ENCODE assay signal across 16 cellular contexts in the genomic region with DNA sequence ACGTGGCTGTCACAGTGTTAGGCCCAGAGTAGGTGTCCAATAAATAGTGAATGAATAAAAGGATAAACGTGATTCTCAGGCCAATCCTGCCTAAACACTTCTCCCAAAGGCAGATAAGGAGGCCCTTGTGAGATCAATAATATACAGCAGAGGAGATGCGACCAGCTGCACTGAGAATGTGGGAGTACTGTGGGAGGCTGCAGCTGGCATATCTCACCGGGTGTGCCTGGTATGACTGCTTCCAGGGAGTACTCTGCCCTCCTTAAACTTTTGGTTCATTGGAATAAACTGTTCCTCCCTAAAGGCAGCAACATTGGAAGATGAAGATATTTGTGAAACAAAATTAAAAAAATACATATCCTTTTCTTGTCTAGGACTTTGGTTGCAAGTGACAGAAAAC.
"Had no signal": no experiment of that assay in that cellular context is flagged by ENCODE, and none has a peak within 500 bp of the region (broad histone marks: within the 10 kb centered on the region; RNA-seq: fewer than 3 reads in every experiment).

No MANE protein-coding gene starts in this region.

- H3K4me1 ChIP-seq: colonic mucosa, left lung, upper lobe of left lung had no signal

- H3K36me3 ChIP-seq: colonic mucosa, left lung, right atrium auricular region, upper lobe of left lung had no signal

- H3K27ac ChIP-seq: colonic mucosa, left lung, right atrium auricular region had no signal

- DNase-seq: activated CD4-positive, alpha-beta T cell treated with anti-CD3 and anti-CD28 coated beads, Interleukin-2, amount 10 ng/mL, durations not matched to agents 24 days and 14 days; activated CD4-positive, CD25-positive, alpha-beta regulatory T cell; activated CD8-positive, alpha-beta T cell treated with anti-CD3 and anti-CD28 coated beads for 36 hours; activated naive CD4-positive, alpha-beta T cell treated with anti-CD3 and anti-CD28 coated beads for 36 hours; activated naive CD8-positive, alpha-beta T cell treated with anti-CD3 and anti-CD28 coated beads, Interleukin-2, amount 50 U/mL, for 24 hours; activated T-cell treated with anti-CD3 and anti-CD28 coated beads, Interleukin-2, amount 50 U/mL, for 1 hour; anterior cingulate cortex; central memory CD4-positive, alpha-beta T cell; colonic mucosa; endodermal cell; hypothalamus; kidney; left lung; naive B cell; upper lobe of left lung had no signal

- H3K27me3 ChIP-seq: colonic mucosa, left lung, right atrium auricular region, upper lobe of left lung had no signal

- H3K4me3 ChIP-seq: colonic mucosa, left lung, right atrium auricular region, upper lobe of left lung had no signal

- H3K9me3 ChIP-seq: colonic mucosa, left lung, right atrium auricular region, upper lobe of left lung had no signal
